Comparison of ENCODE assay signal across 13 cellular contexts in the genomic region with DNA sequence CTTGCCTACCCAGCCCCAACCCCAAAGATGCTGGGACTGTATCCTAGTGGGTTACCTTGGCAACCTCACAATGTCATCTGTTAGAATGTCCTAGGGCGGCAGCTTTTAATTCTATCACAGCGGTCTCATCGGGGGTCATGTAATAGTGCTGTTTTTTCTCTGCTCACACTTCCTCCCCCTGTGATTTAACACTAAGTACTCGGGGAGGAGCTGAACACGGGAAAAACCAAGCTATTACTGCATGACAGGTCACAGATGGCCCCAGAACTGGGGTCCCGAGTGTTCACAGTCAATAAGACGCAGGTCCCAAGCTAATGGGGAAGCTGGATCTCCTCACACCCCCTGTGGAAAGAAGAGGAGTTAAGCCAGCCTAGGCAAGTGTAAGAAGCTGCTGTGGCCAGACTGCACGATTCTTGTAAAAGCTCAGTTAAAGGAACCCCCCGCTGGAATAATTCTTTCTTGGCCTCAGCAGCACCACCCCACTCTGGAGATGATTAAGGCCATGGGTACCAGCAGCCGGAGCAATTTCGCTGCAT. TPM values are rescaled to one million over a fixed set of nuclear protein-coding genes. Genes with fewer than 3 reads are reported as not detected.
A peak's percentile ranks its signal among the peaks of the same experiment; 100 is the strongest.
DNase-seq lines count a peak whose midpoint lies in the region; ATAC-seq and TF ChIP-seq lines count a peak whose summit lies in the region.
"Had no signal": no experiment of that assay in that cellular context is flagged by ENCODE, and none has a peak within 500 bp of the region (broad histone marks: within the 10 kb centered on the region; RNA-seq: fewer than 3 reads in every experiment).

No MANE protein-coding gene starts in this region.

- H3K4me1 Mint-ChIP-seq in activated naive CD4-positive, alpha-beta T cell treated with anti-CD3 and anti-CD28 coated beads for 36 hours (ENCODE audit: low read depth), result peaks cover 61% of the 10 kb centered on the region
- peaks cover 79% of the 10 kb centered on the region for H3K4me1 Mint-ChIP-seq in brain
- H3K4me1 Mint-ChIP-seq in stimulated activated naive CD8-positive, alpha-beta T cell treated with anti-CD3 and anti-CD28 coated beads, Interleukin-15, amount 100 ng/mL, for 72 hours, result peaks cover 78% of the 10 kb centered on the region

- no peaks in the 10 kb centered on the region for H3K27me3 Mint-ChIP-seq in activated naive CD4-positive, alpha-beta T cell treated with anti-CD3 and anti-CD28 coated beads for 36 hours (ENCODE audit: low read depth)
- peaks cover 42% of the 10 kb centered on the region for H3K27me3 Mint-ChIP-seq in brain
- H3K27me3 Mint-ChIP-seq in stimulated activated naive CD8-positive, alpha-beta T cell treated with anti-CD3 and anti-CD28 coated beads, Interleukin-15, amount 100 ng/mL, for 72 hours, result no peaks in the 10 kb centered on the region

- TF ChIP-seq CTCF in brain (conservative IDR thresholded peaks at IDR 0.05), result no peak

- peak overlapping the region; percentile 41 for H3K27ac ChIP-seq in KOPT-K1 (ENCODE audit: low read depth, low read length, poor library complexity, severe bottlenecking)
- H3K27ac ChIP-seq: cardiac muscle cell had no signal

- H3K9me3 ChIP-seq in KOPT-K1 (ENCODE audit: insufficient read depth, low read length, poor library complexity, severe bottlenecking), result no peaks in the 10 kb centered on the region
- H3K9me3 ChIP-seq: SJSA1, tibial nerve had no signal

- CTCF ChIA-PET in activated naive CD4-positive, alpha-beta T cell treated with anti-CD3 and anti-CD28 coated beads for 36 hours (lab: Charles Lee), result interaction anchor here (0.9 to 1.5 kb wide), 6 partner anchors 11 to 229 kb away, joined by 3 to 5 read pairs (median 3); no protein-coding TSS in a partner anchor

- H3K36me3 ChIP-seq in KOPT-K1 (ENCODE audit: insufficient read depth, low read length), result no peaks in the 10 kb centered on the region
- H3K36me3 ChIP-seq: cardiac muscle cell, tibial nerve had no signal

- intact Hi-C loops in activated naive CD4-positive, alpha-beta T cell treated with anti-CD3 and anti-CD28 coated beads for 36 hours (cut with micrococcal nuclease), result no loop called here

- H3K27ac Mint-ChIP-seq in activated naive CD4-positive, alpha-beta T cell treated with anti-CD3 and anti-CD28 coated beads for 36 hours, result peak overlapping the region; percentile 55
- H3K27ac Mint-ChIP-seq in brain, result peak overlapping the region; percentile 18 to 96 (median 88)
- H3K27ac Mint-ChIP-seq in stimulated activated naive CD8-positive, alpha-beta T cell treated with anti-CD3 and anti-CD28 coated beads, Interleukin-15, amount 100 ng/mL, for 72 hours, result peak overlapping the region; percentile 34 to 36

- H3K4me3 Mint-ChIP-seq in activated naive CD4-positive, alpha-beta T cell treated with anti-CD3 and anti-CD28 coated beads for 36 hours, result peak overlapping the region; percentile 20
- peak overlapping the region in 4 of 5 experiments; percentile 14 to 95 (median 54) for H3K4me3 Mint-ChIP-seq in brain
- peak overlapping the region; percentile 83 to 91 for H3K4me3 Mint-ChIP-seq in stimulated activated naive CD8-positive, alpha-beta T cell treated with anti-CD3 and anti-CD28 coated beads, Interleukin-15, amount 100 ng/mL, for 72 hours

- H3K9me3 Mint-ChIP-seq in activated naive CD4-positive, alpha-beta T cell treated with anti-CD3 and anti-CD28 coated beads for 36 hours, result peaks cover 14% of the 10 kb centered on the region
- peaks cover 0 to 6% (median 0%) of the 10 kb centered on the region in 5 experiments for H3K9me3 Mint-ChIP-seq in brain
- peaks cover 16 to 18% of the 10 kb centered on the region in 2 donors for H3K9me3 Mint-ChIP-seq in stimulated activated naive CD8-positive, alpha-beta T cell treated with anti-CD3 and anti-CD28 coated beads, Interleukin-15, amount 100 ng/mL, for 72 hours

- H3K36me3 Mint-ChIP-seq in activated naive CD4-positive, alpha-beta T cell treated with anti-CD3 and anti-CD28 coated beads for 36 hours (ENCODE audit: low read depth), result peaks cover 16% of the 10 kb centered on the region
- no peaks in the 10 kb centered on the region for H3K36me3 Mint-ChIP-seq in brain

- no peak for ATAC-seq in stimulated activated naive CD8-positive, alpha-beta T cell treated with anti-CD3 and anti-CD28 coated beads, Interleukin-15, amount 100 ng/mL, for 72 hours
- ATAC-seq in HG03439 (IDR thresholded peaks at IDR 0.05; ENCODE audit: unreplicated experiment), result no peak

- DNase-seq in activated naive CD4-positive, alpha-beta T cell treated with anti-CD3 and anti-CD28 coated beads for 36 hours, result no peak
- no peak for DNase-seq in activated naive CD4-positive, alpha-beta T cell (lab: John Stamatoyannopoulos, UW)
- no peak for DNase-seq in stimulated activated naive CD8-positive, alpha-beta T cell treated with anti-CD3 and anti-CD28 coated beads, Interleukin-15, amount 100 ng/mL, for 72 hours
- no peak for DNase-seq in stimulated activated CD4-positive, alpha-beta T cell treated with anti-CD3 and anti-CD28 coated beads, Interleukin-4, amount 100 ng/mL, for 1 hour
- no peak for DNase-seq in DMS114 treated with DMSO at 0.1 percent for 48 hours (lab: John Stamatoyannopoulos, UW; ENCODE audit: unreplicated experiment)
- DNase-seq: NCI-H446 treated with DMSO at 0.1 percent for 48 hours; stimulated activated CD4-positive, alpha-beta T cell treated with anti-CD3 and anti-CD28 coated beads, Interleukin-4, amount 100 ng/mL, for 24 hours had no signal

RNA-seq across cellular contexts. Expression of a gene that starts 2.5 kb away (rescaled TPM):
- total RNA-seq in activated naive CD4-positive, alpha-beta T cell treated with anti-CD3 and anti-CD28 coated beads for 36 hours, result 100 to 1,000 TPM in 1 of 2 experiments, 10 to 100 TPM in 1; 95.9 to 109 TPM
- polyA plus RNA-seq in brain (ENCODE audit: insufficient read depth, low read depth, low replicate concordance), result 15.1 TPM

Comparison
In these comparisons a context has a peak if more than half of its experiments do, and no peak if none do; other contexts are left out.
1. H3K27ac Mint-ChIP-seq: peak in every context shown above with its lines; median percentile 88 in brain; 55 in activated naive CD4-positive, alpha-beta T cell treated with anti-CD3 and anti-CD28 coated beads for 36 hours; 35 in stimulated activated naive CD8-positive, alpha-beta T cell treated with anti-CD3 and anti-CD28 coated beads, Interleukin-15, amount 100 ng/mL, for 72 hours.
2. H3K4me3 Mint-ChIP-seq: peak in every context shown above with its lines; median percentile 87 in stimulated activated naive CD8-positive, alpha-beta T cell treated with anti-CD3 and anti-CD28 coated beads, Interleukin-15, amount 100 ng/mL, for 72 hours; 54 in brain; 20 in activated naive CD4-positive, alpha-beta T cell treated with anti-CD3 and anti-CD28 coated beads for 36 hours.